ENCODE assay signal across 11 cellular contexts in the genomic region with DNA sequence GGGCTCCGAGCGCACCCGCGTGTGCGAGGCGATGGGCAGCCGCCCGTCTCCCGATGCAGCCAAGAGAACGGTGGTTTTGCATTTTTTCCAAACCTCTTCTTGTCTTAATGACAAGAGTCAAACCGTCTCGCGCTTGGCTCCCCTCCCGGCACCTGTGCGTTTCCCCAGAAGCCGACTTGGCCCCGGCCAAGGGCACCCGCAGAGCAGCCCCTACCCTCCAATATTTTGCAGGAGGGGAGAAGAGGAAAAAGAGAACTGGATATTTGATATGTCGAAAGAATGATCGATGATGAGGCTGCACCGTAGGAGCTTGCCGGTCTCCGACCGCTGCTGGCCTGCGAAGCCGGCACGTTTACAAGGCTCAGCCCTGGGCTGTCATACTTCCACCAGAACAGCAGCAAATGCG.
DNase-seq lines count a peak whose midpoint lies in the region; ATAC-seq and TF ChIP-seq lines count a peak whose summit lies in the region.
"Had no signal": no experiment of that assay in that cellular context is flagged by ENCODE, and none has a peak within 500 bp of the region (broad histone marks: within the 10 kb centered on the region; RNA-seq: fewer than 3 reads in every experiment).

No MANE protein-coding gene starts in this region.

- H3K4me3 Mint-ChIP-seq in H9, result peak overlapping the region; percentile 53 to 78

- H3K4me3 ChIP-seq in foreskin fibroblast (ENCODE audit: low read depth in 1 of 2, low read length in 2 of 2), result peak overlapping the region; percentile 12 to 22
- peak overlapping the region; percentile 13 for H3K4me3 ChIP-seq in trophoblast cell (ENCODE audit: low read depth, low read length)
- H3K4me3 ChIP-seq in Karpas-422 (ENCODE audit: low read length), result no peak overlapping the region
- H3K4me3 ChIP-seq: thoracic aorta had no signal

- DNase-seq in H9 (no peak), NCI-H748 treated with DMSO at 0.1 percent for 48 hours (lab: John Stamatoyannopoulos, UW) (peak; percentile 33), foreskin fibroblast (peak; percentile 10 to 25), trophoblast cell (no peak), Karpas-422 (no peak), NAMALWA (ENCODE audit: low spot score) (no peak), NCI-H774 (lab: John Stamatoyannopoulos, UW) (no peak)
- DNase-seq: activated CD4-positive, CD25-positive, alpha-beta regulatory T cell treated with anti-CD3 and anti-CD28 coated beads, Interleukin-2, amount 50 U/mL, for 72 hours; NCI-H1694 treated with DMSO at 0.1 percent for 48 hours had no signal

- no peaks in the 10 kb centered on the region for H3K9me3 ChIP-seq in H9 (ENCODE audit: control insufficient read depth, low read depth, low read length)
- H3K9me3 ChIP-seq in trophoblast cell (ENCODE audit: insufficient read depth, low read depth, low read length), result peaks cover 3% of the 10 kb centered on the region
- no peaks in the 10 kb centered on the region for H3K9me3 ChIP-seq in Karpas-422 (ENCODE audit: low read length)
- H3K9me3 ChIP-seq: thoracic aorta had no signal

- peak overlapping the region; percentile 37 for H3K4me2 ChIP-seq in H9 (ENCODE audit: insufficient read depth, insufficient read length, low read length)
- peak overlapping the region; percentile 94 for H3K4me2 ChIP-seq in trophoblast cell (ENCODE audit: low read length)
- no peak overlapping the region for H3K4me2 ChIP-seq in Karpas-422 (ENCODE audit: low read depth, low read length, poor library complexity, severe bottlenecking)

- WGBS in H9 (ENCODE audit: extremely low coverage, insufficient read length, low lambda C conversion rate), result no CpG with 5 or more reads among the region's 28 CpGs
- no CpG with 5 or more reads among the region's 28 CpGs for WGBS in trophoblast cell (ENCODE audit: extremely low coverage, insufficient coverage, insufficient read length)

- H3K27ac Mint-ChIP-seq in H9, result no peak overlapping the region

- H3K79me1 ChIP-seq in H9 (ENCODE audit: insufficient read depth, low read depth, low read length, poor library complexity, severe bottlenecking), result no peaks in the 10 kb centered on the region
- H3K79me1 ChIP-seq in trophoblast cell (ENCODE audit: low read length), result no peaks in the 10 kb centered on the region

- H3K9ac ChIP-seq in H9 (ENCODE audit: extremely low read depth, insufficient read length, low read length) (no peak overlapping the region), trophoblast cell (ENCODE audit: low read length) (no peak overlapping the region), Karpas-422 (ENCODE audit: low read length) (no peak overlapping the region)

- H3K27me3 ChIP-seq in H9 (ENCODE audit: insufficient read depth, low read length) (peaks cover 21% of the 10 kb centered on the region; the same call in 1 of the 2 replicates), trophoblast cell (ENCODE audit: insufficient read depth, low read length) (peaks cover 15% of the 10 kb centered on the region), Karpas-422 (ENCODE audit: low read length) (no peaks in the 10 kb centered on the region)

- H2AFZ ChIP-seq in H9 (ENCODE audit: low read length) (no peak overlapping the region), trophoblast cell (ENCODE audit: insufficient read depth, low read length, poor library complexity) (no peak overlapping the region), Karpas-422 (ENCODE audit: low read length) (no peak overlapping the region)

- peaks cover 81% of the 10 kb centered on the region for H3K27me3 Mint-ChIP-seq in H9 (ENCODE audit: low read depth)

- H3K4me1 Mint-ChIP-seq in H9, result peaks cover 44 to 47% of the 10 kb centered on the region in 2 experiments

- H4K8ac ChIP-seq in H9 (replicated peaks; ENCODE audit: insufficient read length, low read depth, low read length), result no peak overlapping the region
- no peak overlapping the region for H4K8ac ChIP-seq in trophoblast cell (ENCODE audit: low read depth, low read length)

- H3K79me2 ChIP-seq in H9 (ENCODE audit: insufficient read depth, low read length) (no peaks in the 10 kb centered on the region), trophoblast cell (ENCODE audit: control insufficient read depth, insufficient read depth, low read length, poor library complexity) (no peaks in the 10 kb centered on the region), Karpas-422 (ENCODE audit: low read length) (no peaks in the 10 kb centered on the region)

- no peaks in the 10 kb centered on the region for H4K20me1 ChIP-seq in H9 (ENCODE audit: control insufficient read depth, insufficient read depth, insufficient read length)
- H4K20me1 ChIP-seq in Karpas-422 (ENCODE audit: insufficient read depth, low read depth, low read length), result no peaks in the 10 kb centered on the region

- H3K4ac ChIP-seq in H9 (ENCODE audit: low read depth, low read length) (no peak overlapping the region), trophoblast cell (ENCODE audit: low read depth, low read length) (no peak overlapping the region)

- H2BK120ac ChIP-seq in H9 (ENCODE audit: low read depth, low read length, poor library complexity, severe bottlenecking) (no peak overlapping the region), trophoblast cell (ENCODE audit: insufficient read depth, low read length, poor library complexity) (no peak overlapping the region)

- no peak overlapping the region for H4K91ac ChIP-seq in H9 (ENCODE audit: insufficient read length, low read depth, low read length)
- no peak overlapping the region for H4K91ac ChIP-seq in trophoblast cell (ENCODE audit: low read depth, low read length)

- no peak overlapping the region for H3K18ac ChIP-seq in H9 (ENCODE audit: insufficient read length, low read depth, low read length)
- no peak overlapping the region for H3K18ac ChIP-seq in trophoblast cell (ENCODE audit: low read length)

- H2BK15ac ChIP-seq in H9 (ENCODE audit: low read depth, low read length), result no peak overlapping the region

- no peak overlapping the region for H2AK5ac ChIP-seq in H9 (ENCODE audit: insufficient read length, low read length)
- no peak overlapping the region for H2AK5ac ChIP-seq in trophoblast cell (ENCODE audit: low read length)

- H3K27ac ChIP-seq in H9 (ENCODE audit: insufficient read length, low read depth, low read length), result no peak overlapping the region
- no peak overlapping the region for H3K27ac ChIP-seq in trophoblast cell (ENCODE audit: low read depth, low read length)
- H3K27ac ChIP-seq in Karpas-422 (ENCODE audit: low read length), result no peak overlapping the region
- H3K27ac ChIP-seq: thoracic aorta had no signal

- H3K14ac ChIP-seq in H9 (ENCODE audit: insufficient read depth, low read length) (no peak overlapping the region), trophoblast cell (ENCODE audit: low read length) (no peak overlapping the region)

- no peak for ATAC-seq in HG02885 (IDR thresholded peaks at IDR 0.05; ENCODE audit: poor library complexity, unreplicated experiment)

- no peak overlapping the region for H4K12ac ChIP-seq in trophoblast cell (ENCODE audit: low read depth, low read length)

- TF ChIP-seq CTCF in H9 (conservative IDR thresholded peaks at IDR 0.05), result no peak
- TF ChIP-seq CTCF in foreskin fibroblast (IDR thresholded peaks at IDR 0.05; ENCODE audit: low read depth, low read length), result no peak

- H3K4me1 ChIP-seq in H9 (ENCODE audit: insufficient read depth, low read length) (peaks cover 6% of the 10 kb centered on the region; the same call in 1 of the 2 replicates), trophoblast cell (ENCODE audit: control insufficient read depth in 1 of 2, insufficient read depth in 2 of 2, low read length in 2 of 2) (peaks cover 10 to 13% of the 10 kb centered on the region in 2 experiments), Karpas-422 (ENCODE audit: low read length) (no peaks in the 10 kb centered on the region)

- H3K23me2 ChIP-seq in H9 (ENCODE audit: insufficient read length, low read depth, low read length, poor library complexity, severe bottlenecking), result peaks cover 11% of the 10 kb centered on the region

- H2BK5ac ChIP-seq in H9 (ENCODE audit: insufficient read length, low read length), result no peak overlapping the region
- H2BK5ac ChIP-seq in trophoblast cell (ENCODE audit: low read depth, low read length, poor library complexity), result no peak overlapping the region

- no peak overlapping the region for H3K56ac ChIP-seq in H9 (ENCODE audit: insufficient read length, low read depth, low read length)

- no peak overlapping the region for H3T11ph ChIP-seq in H9 (ENCODE audit: low read length)

- H3K9me3 Mint-ChIP-seq in H9, result peaks cover 0 to 7% of the 10 kb centered on the region in 2 experiments; a peak in 2 of 5 replicates

- no peaks in the 10 kb centered on the region for H3K36me3 ChIP-seq in trophoblast cell (ENCODE audit: control insufficient read depth in 1 of 2, insufficient read depth in 2 of 2, low read length in 2 of 2)
- no peaks in the 10 kb centered on the region for H3K36me3 ChIP-seq in Karpas-422 (ENCODE audit: insufficient read depth, low read length)
- H3K36me3 ChIP-seq: thoracic aorta had no signal

- no peaks in the 10 kb centered on the region for H3K9me2 ChIP-seq in Karpas-422 (replicated peaks; ENCODE audit: insufficient read depth, low read length)

- H2BK12ac ChIP-seq in H9 (ENCODE audit: insufficient read length, low read depth, low read length) (no peak overlapping the region), trophoblast cell (ENCODE audit: low read length) (no peak overlapping the region)

- H4K5ac ChIP-seq in H9 (ENCODE audit: insufficient read length, low read depth, low read length), result no peak overlapping the region

- no peak overlapping the region for H3K23ac ChIP-seq in H9 (ENCODE audit: insufficient read length, low read depth, low read length)
- H3K23ac ChIP-seq in trophoblast cell (ENCODE audit: low read length), result no peak overlapping the region

- no peaks in the 10 kb centered on the region; a peak in 1 of 7 replicates for H3K36me3 Mint-ChIP-seq in H9 (ENCODE audit: insufficient read depth in 1 of 3, low read depth in 3 of 3)

- no peak overlapping the region for H2BK20ac ChIP-seq in H9 (ENCODE audit: low read depth, low read length, poor library complexity, severe bottlenecking)

Comparison
In these comparisons a context has a peak if more than half of its experiments do, and no peak if none do; other contexts are left out.
1. DNase-seq: peak in NCI-H748 treated with DMSO at 0.1 percent for 48 hours (single experiment) and foreskin fibroblast (2 of 2); none in H9 (single experiment), trophoblast cell (0 of 2), Karpas-422 (single experiment), NAMALWA (single experiment) and NCI-H774 (single experiment).